ENCODE assay signal across 1 cellular context in the genomic region with DNA sequence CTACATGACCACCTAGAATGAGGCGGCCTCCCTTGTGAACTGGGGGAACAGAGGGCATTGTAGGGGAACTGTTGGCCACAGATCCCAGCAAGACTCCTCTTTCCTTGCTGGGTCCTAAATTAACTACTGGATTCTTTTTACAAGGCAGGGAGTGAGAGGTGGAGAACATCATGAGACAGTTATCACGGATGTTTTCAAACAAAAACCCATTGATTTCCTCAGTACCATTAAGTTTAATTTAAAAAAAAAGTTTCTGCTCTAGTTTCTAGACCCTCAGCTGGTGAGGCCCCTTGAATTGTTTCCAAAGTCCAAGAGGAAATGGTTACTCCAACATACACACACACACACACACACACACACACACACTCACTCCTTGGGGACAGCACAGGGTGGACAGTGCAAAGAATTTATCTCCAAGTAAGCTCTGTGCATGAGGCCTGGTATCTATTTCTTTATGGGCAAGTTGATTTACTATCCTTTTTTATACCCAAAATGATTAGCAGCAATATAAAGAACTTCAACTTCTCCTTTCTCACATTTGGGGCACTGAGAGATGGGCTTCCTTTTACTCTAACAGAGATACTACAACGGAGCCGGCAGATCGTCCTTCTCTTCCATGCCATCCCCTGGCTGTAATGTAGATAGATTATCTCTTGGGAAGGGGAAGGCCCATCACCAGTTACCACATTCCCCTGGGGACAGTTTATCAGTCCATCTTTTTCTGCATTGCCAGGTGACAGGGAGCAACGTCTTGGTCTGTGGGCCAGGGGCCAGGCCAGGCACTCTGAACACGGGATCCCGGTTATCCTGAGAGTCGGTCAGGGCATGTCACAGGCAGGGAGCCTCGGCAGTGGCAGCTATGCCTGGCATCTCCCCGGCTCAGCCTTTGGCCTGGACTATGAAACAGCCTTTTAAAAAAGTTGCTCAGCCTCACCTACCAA.
TF ChIP-seq lines count a peak whose summit lies in the region.

No MANE protein-coding gene starts in this region.

TF ChIP-seq in IMR-90, 13 proteins besides CTCF, POLR2A, EP300 and RAD21:
- no peak for TF ChIP-seq RCOR1 (IDR thresholded peaks at IDR 0.05; ENCODE audit: insufficient replicate concordance, low read length)
